7 cellular contexts compared by ENCODE assay signal in the genomic region with DNA sequence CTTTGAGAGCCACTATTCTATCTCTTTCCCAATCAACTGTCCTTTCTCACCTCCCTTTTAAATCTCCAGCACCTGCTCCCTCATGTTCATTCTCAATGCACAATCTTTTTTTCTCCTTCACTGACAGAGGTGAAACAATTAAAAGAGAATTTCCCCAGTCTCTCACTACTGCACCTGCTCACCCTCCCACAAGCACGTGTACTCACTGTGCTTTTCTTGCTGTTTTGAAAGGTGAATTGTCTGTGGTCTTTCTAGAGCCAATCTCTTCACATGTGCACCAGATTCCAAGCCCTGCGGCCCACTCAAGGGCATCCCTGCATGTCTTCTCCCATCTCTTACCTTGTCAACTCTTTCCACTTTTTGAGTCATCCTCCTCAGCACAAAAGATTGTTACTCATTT.
DNase-seq lines count a peak whose midpoint lies in the region; ATAC-seq, FAIRE-seq and TF ChIP-seq lines count a peak whose summit lies in the region.
"Not testable (repeated sequence)": the region's sequence is repeated elsewhere in the genome, so short reads cannot be mapped to it uniquely, and the experiment has no call there.

No MANE protein-coding gene starts in this region.

- TF ChIP-seq RAD21 in GM12878 (IDR thresholded peaks at IDR 0.05; ENCODE audit: insufficient read depth, low read depth, low read length), result not testable (repeated sequence)

- not testable (repeated sequence) for H2AFZ ChIP-seq in GM12878 (ENCODE audit: control insufficient read depth, low read depth, low read length)

- in situ Hi-C loops in GM12878 (cut with MboI), result not testable (repeated sequence)

- RAD21 ChIA-PET in GM12878 (lab: Charles Lee; ENCODE audit: unreplicated experiment), result not testable (repeated sequence)

- H3K9ac ChIP-seq in GM12878 (ENCODE audit: control insufficient read depth, insufficient read depth, low read length), result not testable (repeated sequence)

- not testable (repeated sequence) for H3K36me3 ChIP-seq in GM12878 (ENCODE audit: control insufficient read depth in 2 of 2, insufficient read depth in 2 of 2, low read length in 1 of 2)

- SMC1A ChIA-PET in GM12878 (lab: Charles Lee; ENCODE audit: uncharacterized antibody, unreplicated experiment), result not testable (repeated sequence)

- not testable (repeated sequence) for TF ChIP-seq EP300 in GM12878 (IDR thresholded peaks at IDR 0.05; ENCODE audit: borderline replicate concordance in 1 of 2, control insufficient read depth in 1 of 2, low read depth in 2 of 2, low read length in 2 of 2)

- H3K4me2 ChIP-seq in GM12878 (ENCODE audit: control insufficient read depth, insufficient read depth), result not testable (repeated sequence)

- TF ChIP-seq POLR2A in GM12878 (IDR thresholded peaks at IDR 0.05; ENCODE audit: low read depth, low read length), result not testable (repeated sequence)

- POLR2A ChIA-PET in GM12878 (lab: Charles Lee), result not testable (repeated sequence)

- H3K9me3 ChIP-seq in GM12878 (replicated peaks; ENCODE audit: control insufficient read depth, insufficient read depth, low read length), result not testable (repeated sequence)

- intact Hi-C loops in GM12878 (cut with micrococcal nuclease; ENCODE audit: unreplicated experiment), result not testable (repeated sequence)

- H3K4me3 ChIP-seq in GM12878, result not testable (repeated sequence)

- not testable (repeated sequence) for H3K79me2 ChIP-seq in GM12878 (ENCODE audit: control insufficient read depth, insufficient read depth, low read length)

- not testable (repeated sequence) for H3K4me1 ChIP-seq in GM12878 (ENCODE audit: control insufficient read depth, insufficient read depth, low read length)

- not testable (repeated sequence) for H3K27ac ChIP-seq in GM12878 (ENCODE audit: control insufficient read depth, insufficient read depth)

- ATAC-seq in GM19035 (IDR thresholded peaks at IDR 0.05; ENCODE audit: unreplicated experiment), result peak; percentile 50
- peak; percentile 55 for ATAC-seq in GM21825 (IDR thresholded peaks at IDR 0.05; ENCODE audit: unreplicated experiment)
- ATAC-seq in HG02870 (IDR thresholded peaks at IDR 0.05; ENCODE audit: unreplicated experiment), result peak; percentile 80
- ATAC-seq in GM12878, result peak; percentile 58

- H4K20me1 ChIP-seq in GM12878 (ENCODE audit: control insufficient read depth, insufficient read depth), result not testable (repeated sequence)

- CTCF ChIA-PET in GM12878 (lab: Yijun Ruan, JAX), result not testable (repeated sequence)

- 23% methylated on average over 2 of the region's 2 CpGs for WGBS in GM12878 (ENCODE audit: insufficient coverage, insufficient replicate concordance, low lambda C conversion rate, missing lambda C conversion rate)

- FAIRE-seq in GM18507 (lab: Jason Lieb, UNC) (peak; percentile 46), GM12878 (lab: Jason Lieb, UNC) (peak; percentile 44)

- H3K27me3 ChIP-seq in GM12878 (replicated peaks in 1 of 2; ENCODE audit: control insufficient read depth in 2 of 2, insufficient read depth in 2 of 2, low read length in 1 of 2), result not testable (repeated sequence)

- DNase-seq in GM18507 (ENCODE audit: extremely low spot score, insufficient read length, low read depth); GM12878 (ENCODE audit: low read depth, low spot score): not testable (repeated sequence)
- DNase-seq in NCI-H1105 treated with DMSO at 0.1 percent for 48 hours (lab: John Stamatoyannopoulos, UW) (peak; percentile 31), NCI-H510A treated with DMSO at 0.1 percent for 48 hours (lab: John Stamatoyannopoulos, UW) (peak; percentile 0)

- not testable (repeated sequence) for BruUV-seq in GM12878 (replicated peaks; lab: Mats Ljungman, UMichigan)

- TF ChIP-seq CTCF in GM12878 (IDR thresholded peaks at IDR 0.05 in 2 of 3, conservative IDR thresholded peaks at IDR 0.05 in 1 of 3; ENCODE audit: control insufficient read depth in 2 of 3, extremely low read depth in 1 of 3, insufficient read depth in 1 of 3, low read depth in 3 of 3, low read length in 3 of 3), result not testable (repeated sequence)

TF ChIP-seq in GM12878, 131 proteins besides CTCF, POLR2A, EP300 and RAD21:
- TF ChIP-seq BHLHE40 (IDR thresholded peaks at IDR 0.05; ENCODE audit: borderline replicate concordance in 1 of 2, low read depth in 2 of 2, low read length in 1 of 2), result peak in 1 of 2 experiments; percentile 14; a peak in 1 of 4 replicates
